9 cellular contexts compared by ENCODE assay signal in genomic region chr7:36279251-36279925, GRCh38.
DNase-seq lines count a peak whose midpoint lies in the region; ATAC-seq lines count a peak whose summit lies in the region.
"Had no signal": no experiment of that assay in that cellular context is flagged by ENCODE, and none has a peak within 500 bp of the region (broad histone marks: within the 10 kb centered on the region; RNA-seq: fewer than 3 reads in every experiment).

No MANE protein-coding gene starts in this region.

- H4K20me1 ChIP-seq in Karpas-422 (ENCODE audit: insufficient read depth, low read depth, low read length), result no peaks in the 10 kb centered on the region; the same call in 1 of the 2 replicates

- no peaks in the 10 kb centered on the region for H3K27me3 ChIP-seq in Karpas-422 (ENCODE audit: low read length)
- H3K27me3 ChIP-seq in muscle layer of colon (ENCODE audit: control insufficient read depth in 1 of 2, insufficient read depth in 2 of 2, low read length in 2 of 2), result no peaks in the 10 kb centered on the region

- H3K9me3 ChIP-seq in Karpas-422 (ENCODE audit: low read length) (no peaks in the 10 kb centered on the region), muscle layer of colon (ENCODE audit: low read length) (no peaks in the 10 kb centered on the region)

- ATAC-seq in GM18499 (IDR thresholded peaks at IDR 0.05; ENCODE audit: insufficient read depth, unreplicated experiment), result peak; percentile 80
- ATAC-seq in GM21619 (IDR thresholded peaks at IDR 0.05; ENCODE audit: unreplicated experiment), result peak; percentile 78

- H3K4me3 ChIP-seq in Karpas-422 (ENCODE audit: low read length), result peak overlapping the region; percentile 44; the same call in 1 of the 2 replicates
- no peak overlapping the region for H3K4me3 ChIP-seq in muscle layer of colon (ENCODE audit: low read depth in 1 of 2, low read length in 2 of 2)
- H3K4me3 ChIP-seq: skin epidermis had no signal

- H3K9me2 ChIP-seq in Karpas-422 (replicated peaks; ENCODE audit: insufficient read depth, low read length), result no peaks in the 10 kb centered on the region

- H3K4me2 ChIP-seq in Karpas-422 (ENCODE audit: low read depth, low read length, poor library complexity, severe bottlenecking), result peak overlapping the region; percentile 81

- DNase-seq in Karpas-422, result peak; percentile 65
- no peak for DNase-seq in NOMO-1 treated with dmso at 0.1 percent for 144 hours (lab: John Stamatoyannopoulos, UW; ENCODE audit: unreplicated experiment)
- no peak for DNase-seq in hypothalamus (lab: John Stamatoyannopoulos, UW)
- no peak for DNase-seq in T-helper 9 cell
- DNase-seq in Ammon's horn (ENCODE audit: low spot score), result no peak

- H3K36me3 ChIP-seq in Karpas-422 (ENCODE audit: insufficient read depth, low read length) (no peaks in the 10 kb centered on the region), muscle layer of colon (ENCODE audit: insufficient read depth, low read length) (no peaks in the 10 kb centered on the region)

- no peak overlapping the region for H2AFZ ChIP-seq in Karpas-422 (ENCODE audit: low read length)

- H3K4me1 ChIP-seq in Karpas-422 (ENCODE audit: low read length), result peaks cover 97% of the 10 kb centered on the region
- peaks cover 58% of the 10 kb centered on the region for H3K4me1 ChIP-seq in muscle layer of colon (ENCODE audit: insufficient read depth, low read length)

- H3K9ac ChIP-seq in Karpas-422 (ENCODE audit: low read length) (peak overlapping the region; percentile 69), muscle layer of colon (ENCODE audit: low read length) (no peak overlapping the region)

- H3K27ac ChIP-seq in Karpas-422 (ENCODE audit: low read length), result peak overlapping the region; percentile 100
- peak overlapping the region; percentile 68 for H3K27ac ChIP-seq in muscle layer of colon (ENCODE audit: low read depth, low read length)

- peaks cover 67% of the 10 kb centered on the region for H3K79me2 ChIP-seq in Karpas-422 (ENCODE audit: low read length)
